In the genomic region with DNA sequence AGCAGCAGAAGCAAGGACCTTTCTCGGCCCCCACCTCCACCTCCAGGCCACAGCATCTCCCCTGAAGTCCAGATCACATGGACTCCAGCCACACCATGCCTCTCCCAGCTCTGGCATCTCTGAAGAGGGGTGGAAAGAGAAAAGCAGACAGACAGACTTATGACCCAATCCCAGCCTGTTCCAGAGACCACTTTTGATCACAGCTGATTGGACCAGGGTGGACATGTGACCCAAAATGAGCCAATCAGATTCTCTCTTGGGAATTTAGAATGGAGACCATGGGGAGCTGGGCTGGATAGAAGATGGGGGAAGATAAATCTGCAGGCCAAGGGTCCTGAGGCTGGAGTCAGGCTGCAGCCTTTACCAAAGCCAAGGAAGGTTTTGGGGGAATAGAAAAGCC, we compare ENCODE assay signal across 1 cellular context.
TF ChIP-seq lines count a peak whose summit lies in the region.

No MANE protein-coding gene starts in this region.

TF ChIP-seq in IMR-90, 13 proteins besides CTCF, POLR2A, EP300 and RAD21:
- TF ChIP-seq BHLHE40 (IDR thresholded peaks at IDR 0.05; ENCODE audit: low read depth, low read length) = no peak
- no peak for TF ChIP-seq CHD1 (IDR thresholded peaks at IDR 0.05; ENCODE audit: low read depth, low read length)
- TF ChIP-seq, protein P1, sequence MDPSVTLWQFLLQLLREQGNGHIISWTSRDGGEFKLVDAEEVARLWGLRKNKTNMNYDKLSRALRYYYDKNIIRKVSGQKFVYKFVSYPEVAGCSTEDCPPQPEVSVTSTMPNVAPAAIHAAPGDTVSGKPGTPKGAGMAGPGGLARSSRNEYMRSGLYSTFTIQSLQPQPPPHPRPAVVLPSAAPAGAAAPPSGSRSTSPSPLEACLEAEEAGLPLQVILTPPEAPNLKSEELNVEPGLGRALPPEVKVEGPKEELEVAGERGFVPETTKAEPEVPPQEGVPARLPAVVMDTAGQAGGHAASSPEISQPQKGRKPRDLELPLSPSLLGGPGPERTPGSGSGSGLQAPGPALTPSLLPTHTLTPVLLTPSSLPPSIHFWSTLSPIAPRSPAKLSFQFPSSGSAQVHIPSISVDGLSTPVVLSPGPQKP (IDR thresholded peaks at IDR 0.05; ENCODE audit: borderline replicate concordance, low read depth, low read length) = no peak
- no peak for TF ChIP-seq MAFK (IDR thresholded peaks at IDR 0.05; ENCODE audit: low read depth, low read length)
- TF ChIP-seq, protein P2, sequence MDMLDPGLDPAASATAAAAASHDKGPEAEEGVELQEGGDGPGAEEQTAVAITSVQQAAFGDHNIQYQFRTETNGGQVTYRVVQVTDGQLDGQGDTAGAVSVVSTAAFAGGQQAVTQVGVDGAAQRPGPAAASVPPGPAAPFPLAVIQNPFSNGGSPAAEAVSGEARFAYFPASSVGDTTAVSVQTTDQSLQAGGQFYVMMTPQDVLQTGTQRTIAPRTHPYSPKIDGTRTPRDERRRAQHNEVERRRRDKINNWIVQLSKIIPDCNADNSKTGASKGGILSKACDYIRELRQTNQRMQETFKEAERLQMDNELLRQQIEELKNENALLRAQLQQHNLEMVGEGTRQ (IDR thresholded peaks at IDR 0.05; ENCODE audit: low read depth, low read length) = peak; percentile 83
- TF ChIP-seq RCOR1 (IDR thresholded peaks at IDR 0.05; ENCODE audit: insufficient replicate concordance, low read length) = no peak
- no peak for TF ChIP-seq SMC3 (IDR thresholded peaks at IDR 0.05; ENCODE audit: low read depth, low read length)
- no peak for TF ChIP-seq RFX5 (IDR thresholded peaks at IDR 0.05; ENCODE audit: low read depth, low read length)
